In the genomic region with DNA sequence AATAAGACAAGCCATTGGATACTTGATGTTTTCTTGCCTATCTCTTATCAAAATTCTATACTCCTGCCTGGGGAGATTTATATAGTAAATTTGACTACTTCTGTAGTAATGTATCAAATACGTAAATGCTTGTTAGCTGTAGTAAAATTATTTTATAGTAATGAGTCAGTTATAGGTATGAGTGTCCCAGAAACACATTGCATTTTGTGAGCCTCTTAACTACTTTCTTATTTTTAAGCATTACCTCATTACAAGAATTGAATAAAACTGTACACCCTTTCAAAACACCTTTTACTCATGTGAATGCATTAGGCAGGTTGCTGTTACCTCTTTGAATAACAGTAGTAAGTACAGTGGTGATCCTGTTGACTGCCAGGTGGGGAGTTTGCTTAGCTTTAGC, we compare ENCODE assay signal across 18 cellular contexts. TPM values are rescaled to one million over a fixed set of nuclear protein-coding genes. Genes with fewer than 3 reads are reported as not detected.
DNase-seq lines count a peak whose midpoint lies in the region; ATAC-seq and TF ChIP-seq lines count a peak whose summit lies in the region.
"Had no signal": no experiment of that assay in that cellular context is flagged by ENCODE, and none has a peak within 500 bp of the region (broad histone marks: within the 10 kb centered on the region; RNA-seq: fewer than 3 reads in every experiment).

No MANE protein-coding gene starts in this region.

- no peak overlapping the region for H3K4me3 Mint-ChIP-seq in activated T-cell treated with anti-CD3 and anti-CD28 coated beads, Interleukin-2, amount 50 U/mL, for 24 hours
- no peak overlapping the region for H3K4me3 Mint-ChIP-seq in CD8-positive, alpha-beta memory T cell
- H3K4me3 Mint-ChIP-seq in Calu3 (ENCODE audit: low read depth, unreplicated experiment), result no peak overlapping the region
- H3K4me3 Mint-ChIP-seq in activated T-helper 17 cell treated with anti-CD3 and anti-CD28 coated beads, Interleukin-2, amount 50 U/mL, for 72 hours, result no peak overlapping the region
- H3K4me3 Mint-ChIP-seq: CD4-positive, alpha-beta memory T cell; GM23338 had no signal

- no peaks in the 10 kb centered on the region for H3K9me3 ChIP-seq in CD8-positive, alpha-beta memory T cell (ENCODE audit: low read length)
- H3K9me3 ChIP-seq: A549, BE2C had no signal

- intact Hi-C loops in Calu3 (cut with micrococcal nuclease; ENCODE audit: unreplicated experiment), result no loop called here

- peaks cover 74% of the 10 kb centered on the region for H3K4me1 Mint-ChIP-seq in activated T-cell treated with anti-CD3 and anti-CD28 coated beads, Interleukin-2, amount 50 U/mL, for 24 hours (ENCODE audit: low read depth)
- H3K4me1 Mint-ChIP-seq in CD8-positive, alpha-beta memory T cell, result peaks cover 53 to 87% (median 67%) of the 10 kb centered on the region in 3 donors
- H3K4me1 Mint-ChIP-seq in Calu3 (ENCODE audit: low read depth, unreplicated experiment), result peaks cover 19% of the 10 kb centered on the region
- peaks cover 56% of the 10 kb centered on the region for H3K4me1 Mint-ChIP-seq in activated T-helper 17 cell treated with anti-CD3 and anti-CD28 coated beads, Interleukin-2, amount 50 U/mL, for 72 hours

- no peaks in the 10 kb centered on the region for H3K27me3 ChIP-seq in CD8-positive, alpha-beta memory T cell (ENCODE audit: insufficient read depth, low read length, poor library complexity, severe bottlenecking)
- H3K27me3 ChIP-seq: BE2C had no signal

- no peak for DNase-seq in activated T-cell treated with anti-CD3 and anti-CD28 coated beads, Interleukin-2, amount 50 U/mL, for 24 hours
- DNase-seq in activated T-cell treated with anti-CD3 and anti-CD28 coated beads for 4 hours (no peak), Calu3 (no peak), NCI-H1417 treated with DMSO at 0.1 percent for 48 hours (lab: John Stamatoyannopoulos, UW) (no peak), cerebellum (ENCODE audit: low spot score) (no peak)
- no peak for DNase-seq in CD8-positive, alpha-beta memory T cell
- DNase-seq: BE2C; CD4-positive, alpha-beta memory T cell; COR-L47; DMS53; GF-D8; H7 had no signal

- peaks cover 25% of the 10 kb centered on the region for H3K4me1 ChIP-seq in CD8-positive, alpha-beta memory T cell (ENCODE audit: insufficient read depth, low read length)
- H3K4me1 ChIP-seq: A549, BE2C had no signal

- peak; percentile 50 for ATAC-seq in activated T-helper 17 cell treated with anti-CD3 and anti-CD28 coated beads, Interleukin-2, amount 50 U/mL, for 72 hours (replicated peaks)
- no peak for ATAC-seq in GM19463 (IDR thresholded peaks at IDR 0.05; ENCODE audit: unreplicated experiment)
- ATAC-seq: A549, GM23338 had no signal

- POLR2A ChIA-PET in CD8-positive, alpha-beta memory T cell (lab: Charles Lee), result no interaction called here

- CTCF ChIA-PET in CD8-positive, alpha-beta memory T cell (lab: Charles Lee), result no interaction called here
- CTCF ChIA-PET in Calu3 (lab: Charles Lee), result no interaction called here

- BruUV-seq in Calu3 (replicated peaks; lab: Mats Ljungman, UMichigan), result TSS peak; percentile 5

- H3K27ac Mint-ChIP-seq in activated T-cell treated with anti-CD3 and anti-CD28 coated beads, Interleukin-2, amount 50 U/mL, for 24 hours, result peak overlapping the region; percentile 63
- peak overlapping the region in 5 of 8 donors; percentile 19 to 48 (median 44) for H3K27ac Mint-ChIP-seq in CD8-positive, alpha-beta memory T cell
- no peak overlapping the region for H3K27ac Mint-ChIP-seq in Calu3 (ENCODE audit: unreplicated experiment)
- peak overlapping the region; percentile 73 for H3K27ac Mint-ChIP-seq in activated T-helper 17 cell treated with anti-CD3 and anti-CD28 coated beads, Interleukin-2, amount 50 U/mL, for 72 hours
- H3K27ac Mint-ChIP-seq: GM23338 had no signal

- H3K27ac ChIP-seq in CD8-positive, alpha-beta memory T cell (ENCODE audit: low read depth, low read length), result no peak overlapping the region
- H3K27ac ChIP-seq: A549, C4-2B, HL-60 had no signal

- no peak overlapping the region for H3K4me3 ChIP-seq in CD8-positive, alpha-beta memory T cell (ENCODE audit: low read length)
- H3K4me3 ChIP-seq: A549, GM23338 had no signal

- no peaks in the 10 kb centered on the region for H3K9me3 Mint-ChIP-seq in activated T-cell treated with anti-CD3 and anti-CD28 coated beads, Interleukin-2, amount 50 U/mL, for 24 hours
- H3K9me3 Mint-ChIP-seq in CD8-positive, alpha-beta memory T cell, result no peaks in the 10 kb centered on the region
- H3K9me3 Mint-ChIP-seq in Calu3 (ENCODE audit: low read depth, unreplicated experiment), result no peaks in the 10 kb centered on the region
- no peaks in the 10 kb centered on the region for H3K9me3 Mint-ChIP-seq in activated T-helper 17 cell treated with anti-CD3 and anti-CD28 coated beads, Interleukin-2, amount 50 U/mL, for 72 hours
- H3K9me3 Mint-ChIP-seq: CD4-positive, alpha-beta memory T cell; GM23338 had no signal

- no peak for TF ChIP-seq CTCF in Calu3 (IDR thresholded peaks at IDR 0.05; ENCODE audit: unreplicated experiment)

- H3K36me3 ChIP-seq in CD8-positive, alpha-beta memory T cell (ENCODE audit: insufficient read depth, low read length), result peaks cover 30% of the 10 kb centered on the region

- no peaks in the 10 kb centered on the region for H3K27me3 Mint-ChIP-seq in activated T-cell treated with anti-CD3 and anti-CD28 coated beads, Interleukin-2, amount 50 U/mL, for 24 hours
- H3K27me3 Mint-ChIP-seq in CD8-positive, alpha-beta memory T cell, result no peaks in the 10 kb centered on the region
- no peaks in the 10 kb centered on the region for H3K27me3 Mint-ChIP-seq in Calu3 (ENCODE audit: unreplicated experiment)
- no peaks in the 10 kb centered on the region for H3K27me3 Mint-ChIP-seq in activated T-helper 17 cell treated with anti-CD3 and anti-CD28 coated beads, Interleukin-2, amount 50 U/mL, for 72 hours
- H3K27me3 Mint-ChIP-seq: CD4-positive, alpha-beta memory T cell had no signal

- H3K36me3 Mint-ChIP-seq in activated T-cell treated with anti-CD3 and anti-CD28 coated beads, Interleukin-2, amount 50 U/mL, for 24 hours (ENCODE audit: low read depth), result peaks cover 67% of the 10 kb centered on the region
- peaks cover 0 to 62% (median 18%) of the 10 kb centered on the region in 3 donors for H3K36me3 Mint-ChIP-seq in CD8-positive, alpha-beta memory T cell
- peaks cover 35% of the 10 kb centered on the region for H3K36me3 Mint-ChIP-seq in Calu3 (ENCODE audit: insufficient read depth, unreplicated experiment)
- H3K36me3 Mint-ChIP-seq in activated T-helper 17 cell treated with anti-CD3 and anti-CD28 coated beads, Interleukin-2, amount 50 U/mL, for 72 hours (ENCODE audit: low read depth), result no peaks in the 10 kb centered on the region

RNA-seq across cellular contexts. Expression of a gene that starts 28.4 kb away (rescaled TPM):
- total RNA-seq in CD8-positive, alpha-beta memory T cell, result 100 to 1,000 TPM; 262 to 275 TPM
- 106 TPM for polyA plus RNA-seq in CD8-positive, alpha-beta memory T cell
- total RNA-seq in Calu3 (2022) (227 and 238 TPM in 2 replicates), cerebellum (57.5 TPM)
- 100 to 1,000 TPM; 209 to 242 TPM for total RNA-seq in activated T-helper 17 cell treated with anti-CD3 and anti-CD28 coated beads, Interleukin-2, amount 50 U/mL, for 72 hours
